In the genomic region with DNA sequence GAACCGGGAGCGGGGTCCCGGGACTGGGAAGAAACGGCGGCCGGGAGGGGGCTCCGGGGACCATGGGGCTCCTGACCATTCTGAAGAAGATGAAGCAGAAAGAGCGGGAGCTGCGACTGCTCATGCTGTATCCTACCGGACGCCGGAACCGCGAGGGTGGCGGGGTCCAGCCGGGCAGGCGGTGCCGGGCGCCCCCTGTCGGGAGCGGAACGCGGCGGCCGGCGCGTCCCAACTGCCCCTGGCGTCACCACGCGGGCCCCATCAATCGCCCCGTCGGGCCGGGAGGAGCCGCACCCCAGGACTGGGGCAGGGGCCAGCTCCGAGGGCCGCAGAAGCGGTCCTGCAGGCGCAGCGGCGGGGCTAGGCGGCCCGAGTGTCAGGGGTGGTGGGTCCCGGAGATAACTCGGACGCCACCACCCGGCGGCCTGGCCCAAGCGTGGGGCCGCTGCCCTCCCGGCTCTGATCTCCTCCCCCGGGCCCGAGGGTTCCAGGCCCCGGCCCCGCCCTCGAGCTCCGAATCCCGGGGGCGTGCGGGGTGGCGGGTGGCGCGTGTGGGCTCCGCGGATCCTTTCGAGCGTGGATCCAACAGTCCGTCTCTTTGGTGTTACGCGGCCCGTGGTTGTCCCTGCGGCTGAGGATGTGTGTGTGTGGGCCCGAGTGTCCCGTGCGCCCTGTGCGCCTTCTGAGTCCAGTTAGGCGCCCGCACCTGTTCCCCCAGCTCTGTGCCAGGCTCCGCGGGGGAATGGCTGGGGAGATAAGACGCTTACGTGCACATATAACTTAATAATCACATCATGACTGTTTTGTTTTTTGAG, we compare ENCODE assay signal across 8 cellular contexts. TPM values are rescaled to one million over a fixed set of nuclear protein-coding genes. Genes with fewer than 3 reads are reported as not detected.
DNase-seq lines count a peak whose midpoint lies in the region; ATAC-seq, FAIRE-seq and TF ChIP-seq lines count a peak whose summit lies in the region.

Gene ARL2, plus strand, starts transcription at position 15 of the 815 bp plus-strand sequence. Its CDS starts 48 bp downstream, at position 63.

- ATAC-seq in HG03354 (IDR thresholded peaks at IDR 0.05; ENCODE audit: poor library complexity, severe bottlenecking, unreplicated experiment), result peak; percentile 66

- peak within 1 kb of the TSS; percentile 90 to 94 (median 92) for H3K4me3 Mint-ChIP-seq in brain

- DNase-seq in D341Med (ENCODE audit: low spot score) (peak; percentile 90), GM19239 (ENCODE audit: insufficient read length, low spot score) (peak; percentile 88), SKM-1 (lab: John Stamatoyannopoulos, UW; ENCODE audit: unreplicated experiment) (peak; percentile 46), iris pigment epithelial cell (ENCODE audit: low read depth) (peak; percentile 29), cerebellar nuclear complex (lab: John Stamatoyannopoulos, UW) (no peak)
- peak; percentile 49 to 60 for DNase-seq in stimulated activated CD4-positive, alpha-beta T cell treated with anti-CD3 and anti-CD28 coated beads, Interleukin-4, amount 100 ng/mL, for 4 hours

- no peak for FAIRE-seq in GM19239 (lab: Jason Lieb, UNC)

- peaks cover 6% of the 10 kb centered on the region for H3K27me3 Mint-ChIP-seq in brain

- H3K36me3 Mint-ChIP-seq in brain, result peaks cover 28% of the 10 kb centered on the region

- peaks cover 25% of the 10 kb centered on the region for H3K4me1 Mint-ChIP-seq in brain

- H3K27ac Mint-ChIP-seq in brain, result peak within 1 kb of the TSS; percentile 95 to 99 (median 98)

- H3K9me3 Mint-ChIP-seq in brain, result no peaks in the 10 kb centered on the region

- TF ChIP-seq CTCF in brain (conservative IDR thresholded peaks at IDR 0.05), result peak; percentile 80 to 86

RNA-seq across cellular contexts. Expression of gene ARL2, which starts in this region (rescaled TPM):
- polyA plus RNA-seq in brain (ENCODE audit: insufficient read depth, low read depth, low replicate concordance), result 209 TPM

Comparison
In these comparisons a context has a peak if more than half of its experiments do, and no peak if none do; other contexts are left out.
1. DNase-seq: peak in D341Med (single experiment), GM19239 (single experiment), SKM-1 (single experiment), iris pigment epithelial cell (single experiment) and stimulated activated CD4-positive, alpha-beta T cell treated with anti-CD3 and anti-CD28 coated beads, Interleukin-4, amount 100 ng/mL, for 4 hours (2 of 2); none in cerebellar nuclear complex (0 of 2).